ENCODE assay signal across 17 cellular contexts in genomic region chr3:40463579-40463978, GRCh38. TPM values are rescaled to one million over a fixed set of nuclear protein-coding genes. Genes with fewer than 3 reads are reported as not detected.
DNase-seq lines count a peak whose midpoint lies in the region; ATAC-seq, FAIRE-seq and TF ChIP-seq lines count a peak whose summit lies in the region.
"Had no signal": no experiment of that assay in that cellular context is flagged by ENCODE, and none has a peak within 500 bp of the region (broad histone marks: within the 10 kb centered on the region; RNA-seq: fewer than 3 reads in every experiment).

No MANE protein-coding gene starts in this region.

- H3K4me2 ChIP-seq in HepG2 (ENCODE audit: low read depth, low read length) (no peak overlapping the region), mesendoderm (ENCODE audit: low read length) (no peak overlapping the region)

- H4K8ac ChIP-seq in mesendoderm (ENCODE audit: low read depth, low read length) = no peak overlapping the region

- TF ChIP-seq EP300 in HepG2 (IDR thresholded peaks at IDR 0.05; ENCODE audit: low read depth in 2 of 2, low read length in 2 of 2) = no peak
- no peak for TF ChIP-seq EP300 in HepG2 (CRISPR knock-in tag; IDR thresholded peaks at IDR 0.05; ENCODE audit: borderline replicate concordance)

- H3K27ac ChIP-seq in HepG2 (ENCODE audit: extremely low read length, insufficient read depth, low read length) (no peak overlapping the region), right lobe of liver (no peak overlapping the region), mesendoderm (ENCODE audit: low read depth, low read length) (no peak overlapping the region), uterus (no peak overlapping the region)

- intact Hi-C loops in HepG2 (cut with micrococcal nuclease; ENCODE audit: unreplicated experiment) (no loop called here), right lobe of liver (cut with DNase I) (no loop called here), uterus (cut with DNase I; ENCODE audit: low total_unique reads) (no loop called here)

- H3K9ac ChIP-seq in HepG2 (ENCODE audit: insufficient read depth, low read depth, low read length) (no peak overlapping the region), mesendoderm (ENCODE audit: low read length) (no peak overlapping the region)

- no peak overlapping the region for H3K23ac ChIP-seq in mesendoderm (ENCODE audit: low read length)

- no peak overlapping the region for H4K5ac ChIP-seq in mesendoderm (ENCODE audit: low read length)

- H3K4me1 ChIP-seq in HepG2 (ENCODE audit: insufficient read depth, low read length) (peaks cover 34% of the 10 kb centered on the region), right lobe of liver (peaks cover 0 to 7% (median 3%) of the 10 kb centered on the region in 4 donors), mesendoderm (ENCODE audit: control insufficient read depth, low read depth, low read length) (no peaks in the 10 kb centered on the region), uterus (peaks cover 1 to 2% of the 10 kb centered on the region in 2 donors)

- H3K27ac Mint-ChIP-seq in activated CD8-positive, alpha-beta T cell treated with anti-CD3 and anti-CD28 coated beads, Interleukin-2, amount 10 ng/mL, durations not matched to agents 7 days and 5 days = peak overlapping the region; percentile 60
- peak overlapping the region; percentile 13 for H3K27ac Mint-ChIP-seq in stimulated activated naive CD8-positive, alpha-beta T cell treated with anti-CD3 and anti-CD28 coated beads, Interleukin-15, Interleukin-2, amounts not matched to agents 100 ng/mL and 50 ng/mL, for 24 hours

- CTCF ChIA-PET in HepG2 (lab: Yijun Ruan, JAX; ENCODE audit: low intra/inter-chr PET ratio, low total read pairs) = no interaction called here
- CTCF ChIA-PET in activated CD8-positive, alpha-beta T cell treated with anti-CD3 and anti-CD28 coated beads, Interleukin-2, amount 10 ng/mL, durations not matched to agents 7 days and 5 days (lab: Charles Lee) = no interaction called here

- ATAC-seq in HepG2 (no peak), right lobe of liver (no peak)
- ATAC-seq in activated CD8-positive, alpha-beta T cell treated with anti-CD3 and anti-CD28 coated beads, Interleukin-2, amount 10 ng/mL, durations not matched to agents 7 days and 5 days = peak; percentile 6

- H2AFZ ChIP-seq in HepG2 (ENCODE audit: low read length) = no peak overlapping the region

- H3K9me3 Mint-ChIP-seq in activated CD8-positive, alpha-beta T cell treated with anti-CD3 and anti-CD28 coated beads, Interleukin-2, amount 10 ng/mL, durations not matched to agents 7 days and 5 days (ENCODE audit: insufficient read depth) = no peaks in the 10 kb centered on the region
- H3K9me3 Mint-ChIP-seq in stimulated activated naive CD8-positive, alpha-beta T cell treated with anti-CD3 and anti-CD28 coated beads, Interleukin-15, Interleukin-2, amounts not matched to agents 100 ng/mL and 50 ng/mL, for 24 hours = no peaks in the 10 kb centered on the region
- H3K9me3 Mint-ChIP-seq: IgD-negative memory B cell had no signal

- no peak overlapping the region for H2BK5ac ChIP-seq in mesendoderm (ENCODE audit: low read length)

- peak; percentile 10 for DNase-seq in DMS 273 (lab: John Stamatoyannopoulos, UW; ENCODE audit: unreplicated experiment)
- no peak for DNase-seq in DMS 273 treated with DMSO at 0.1 percent for 48 hours (lab: John Stamatoyannopoulos, UW)
- no peak for DNase-seq in HepG2 (ENCODE audit: low spot score)
- DNase-seq in right lobe of liver = no peak
- DNase-seq in activated CD8-positive, alpha-beta T cell treated with anti-CD3 and anti-CD28 coated beads, Interleukin-2, amount 10 ng/mL, durations not matched to agents 7 days and 5 days = no peak
- no peak for DNase-seq in mesendoderm
- DNase-seq in uterus = no peak
- DNase-seq: 8988T, C1 segment of cervical spinal cord, Caco-2, MV-4-11, NCI-H1436, NCI-H2029 treated with DMSO at 0.1 percent for 48 hours, NCI-H510A treated with DMSO at 0.1 percent for 48 hours had no signal

- POLR2A ChIA-PET in HepG2 (lab: Yijun Ruan, JAX) = interaction anchor here (0.9 to 3.6 kb wide), 3 partner anchors 10 to 42 kb away, joined by 3 to 14 read pairs (median 4); partner anchors contain the start of genes ZNF619 and ZNF620
- POLR2A ChIA-PET in activated CD8-positive, alpha-beta T cell treated with anti-CD3 and anti-CD28 coated beads, Interleukin-2, amount 10 ng/mL, durations not matched to agents 7 days and 5 days (lab: Charles Lee) = interaction anchor here (1.8 kb wide), 1 partner anchor 10 kb away, joined by 8 read pairs; no protein-coding TSS in a partner anchor

- TF ChIP-seq POLR2A in HepG2 (IDR thresholded peaks at IDR 0.05; ENCODE audit: insufficient read depth in 1 of 2, low read depth in 2 of 2, low read length in 2 of 2) (peak in 1 of 2 experiments; percentile 40; a peak in 2 of 4 replicates), right lobe of liver (IDR thresholded peaks at IDR 0.05) (no peak), uterus (IDR thresholded peaks at IDR 0.05) (no peak)

- in situ Hi-C loops in HepG2 (cut with HindIII; ENCODE audit: extremely low pct_ligation_motif_present, low pct_unique_long_range_greater_than_20kb) = no loop called here

- TF ChIP-seq CTCF in HepG2 (CRISPR knock-in tag; IDR thresholded peaks at IDR 0.05) (no peak), right lobe of liver (IDR thresholded peaks at IDR 0.05) (no peak), uterus (IDR thresholded peaks at IDR 0.05) (no peak)

- no peak overlapping the region for H3K4me3 ChIP-seq in HepG2 (replicated peaks in 1 of 3; ENCODE audit: insufficient read depth in 1 of 3, low read depth in 2 of 3, low read length in 3 of 3)
- H3K4me3 ChIP-seq in right lobe of liver = no peak overlapping the region
- no peak overlapping the region for H3K4me3 ChIP-seq in mesendoderm (ENCODE audit: low read length)
- no peak overlapping the region for H3K4me3 ChIP-seq in uterus

- no peak overlapping the region for H3K18ac ChIP-seq in mesendoderm (ENCODE audit: low read length)

- H3K79me2 ChIP-seq in HepG2 (ENCODE audit: insufficient read depth, low read length) = peaks cover 15% of the 10 kb centered on the region
- H3K79me2 ChIP-seq in mesendoderm (ENCODE audit: control insufficient read depth, insufficient read depth, low read length) = peaks cover 9% of the 10 kb centered on the region

- H3K79me1 ChIP-seq in mesendoderm (ENCODE audit: low read length) = peaks cover 4% of the 10 kb centered on the region

- BruUV-seq in HepG2 (replicated peaks; lab: Mats Ljungman, UMichigan) = no TSS peak

- H3K27me3 ChIP-seq in HepG2 (ENCODE audit: control insufficient read depth in 1 of 2, insufficient read depth in 2 of 2, low read length in 2 of 2) (no peaks in the 10 kb centered on the region), right lobe of liver (no peaks in the 10 kb centered on the region), mesendoderm (ENCODE audit: insufficient read depth, low read length, poor library complexity) (no peaks in the 10 kb centered on the region), uterus (no peaks in the 10 kb centered on the region)

- H3K27me3 Mint-ChIP-seq in activated CD8-positive, alpha-beta T cell treated with anti-CD3 and anti-CD28 coated beads, Interleukin-2, amount 10 ng/mL, durations not matched to agents 7 days and 5 days (ENCODE audit: low read depth) = no peaks in the 10 kb centered on the region
- no peaks in the 10 kb centered on the region for H3K27me3 Mint-ChIP-seq in stimulated activated naive CD8-positive, alpha-beta T cell treated with anti-CD3 and anti-CD28 coated beads, Interleukin-15, Interleukin-2, amounts not matched to agents 100 ng/mL and 50 ng/mL, for 24 hours
- H3K27me3 Mint-ChIP-seq: IgD-negative memory B cell had no signal

- H3K36me3 Mint-ChIP-seq in activated CD8-positive, alpha-beta T cell treated with anti-CD3 and anti-CD28 coated beads, Interleukin-2, amount 10 ng/mL, durations not matched to agents 7 days and 5 days (ENCODE audit: low read depth) = peaks cover 78% of the 10 kb centered on the region
- H3K36me3 Mint-ChIP-seq in stimulated activated naive CD8-positive, alpha-beta T cell treated with anti-CD3 and anti-CD28 coated beads, Interleukin-15, Interleukin-2, amounts not matched to agents 100 ng/mL and 50 ng/mL, for 24 hours (ENCODE audit: low read depth) = peaks cover 74% of the 10 kb centered on the region

- no peak overlapping the region for H2BK15ac ChIP-seq in mesendoderm (replicated peaks; ENCODE audit: low read depth)

- WGBS in HepG2 (ENCODE audit: low lambda C conversion rate) = 100% methylated on average over 2 of the region's 2 CpGs
- 95% methylated on average over 2 of the region's 2 CpGs for WGBS in right lobe of liver (ENCODE audit: insufficient coverage, low coverage, low lambda C conversion rate, missing lambda C conversion rate)
- WGBS in mesendoderm (ENCODE audit: extremely low coverage, insufficient coverage, low lambda C conversion rate) = no CpG with 5 or more reads among the region's 2 CpGs

- no peak for TF ChIP-seq RAD21 in HepG2 (CRISPR knock-in tag; IDR thresholded peaks at IDR 0.05)

- peaks cover 53% of the 10 kb centered on the region for H3K4me1 Mint-ChIP-seq in activated CD8-positive, alpha-beta T cell treated with anti-CD3 and anti-CD28 coated beads, Interleukin-2, amount 10 ng/mL, durations not matched to agents 7 days and 5 days (ENCODE audit: low read depth)
- peaks cover 42% of the 10 kb centered on the region for H3K4me1 Mint-ChIP-seq in stimulated activated naive CD8-positive, alpha-beta T cell treated with anti-CD3 and anti-CD28 coated beads, Interleukin-15, Interleukin-2, amounts not matched to agents 100 ng/mL and 50 ng/mL, for 24 hours (ENCODE audit: low read depth)

- peaks cover 17% of the 10 kb centered on the region for H4K20me1 ChIP-seq in HepG2 (ENCODE audit: insufficient read depth, low read length)

- H3K36me3 ChIP-seq in HepG2 (replicated peaks in 1 of 2; ENCODE audit: control insufficient read depth in 1 of 2, insufficient read depth in 2 of 2, low read length in 2 of 2) = peaks cover 8 to 35% of the 10 kb centered on the region in 2 experiments
- H3K36me3 ChIP-seq in right lobe of liver = peaks cover 21 to 61% (median 37%) of the 10 kb centered on the region in 4 donors
- H3K36me3 ChIP-seq in mesendoderm (ENCODE audit: control insufficient read depth, insufficient read depth, low read length) = peaks cover 7% of the 10 kb centered on the region
- H3K36me3 ChIP-seq in uterus = no peaks in the 10 kb centered on the region

- no peak overlapping the region for H3K56ac ChIP-seq in mesendoderm (ENCODE audit: low read length)

- no peak overlapping the region for H2AK5ac ChIP-seq in mesendoderm (ENCODE audit: low read length)

- no peak overlapping the region for H3K4ac ChIP-seq in mesendoderm (ENCODE audit: low read depth, low read length)

- no peak overlapping the region for H3K4me3 Mint-ChIP-seq in activated CD8-positive, alpha-beta T cell treated with anti-CD3 and anti-CD28 coated beads, Interleukin-2, amount 10 ng/mL, durations not matched to agents 7 days and 5 days
- H3K4me3 Mint-ChIP-seq in stimulated activated naive CD8-positive, alpha-beta T cell treated with anti-CD3 and anti-CD28 coated beads, Interleukin-15, Interleukin-2, amounts not matched to agents 100 ng/mL and 50 ng/mL, for 24 hours = no peak overlapping the region

- no peak for FAIRE-seq in HepG2 (lab: Jason Lieb, UNC)
- FAIRE-seq: GM19239 had no signal

- H2BK120ac ChIP-seq in mesendoderm (ENCODE audit: low read depth, low read length) = no peak overlapping the region

- H3K9me3 ChIP-seq in HepG2 (ENCODE audit: low read length) (no peaks in the 10 kb centered on the region), right lobe of liver (no peaks in the 10 kb centered on the region), uterus (no peaks in the 10 kb centered on the region)
- H3K9me3 ChIP-seq: Caco-2 had no signal

RNA-seq across cellular contexts. Expression of gene RPL14, which starts 6.4 kb away (rescaled TPM):
- total RNA-seq in HepG2 (2016; rRNA removed; fragmentation: Illumina TruSeq; extraction: Trizol) (1,291 and 1,534 TPM in 2 replicates), right lobe of liver (100 to 1,000 TPM; 173 to 573 (median 551) TPM), uterus (1,000 to 10,000 TPM in 1 of 4 donors, 100 to 1,000 TPM in 3; 246 to 2,060 (median 607) TPM)
- 1,420 and 1,565 TPM in 2 replicates for total RNA-seq in HepG2 (2016; cell fraction: cytosol; rRNA removed; fragmentation: Illumina TruSeq; extraction: Trizol; ENCODE audit: low read depth)
- total RNA-seq in HepG2 (2016; cell fraction: insoluble cytoplasmic fraction; rRNA removed; fragmentation: Illumina TruSeq; extraction: Trizol) = 1,291 and 1,624 TPM in 2 replicates
- 2,440 and 2,539 TPM in 2 replicates for total RNA-seq in HepG2 (2016; cell fraction: membrane; rRNA removed; fragmentation: Illumina TruSeq; extraction: Trizol)
- 404 and 486 TPM in 2 replicates for total RNA-seq in HepG2 (2016; cell fraction: nucleus; rRNA removed; fragmentation: Illumina TruSeq; extraction: Trizol)
- polyA plus RNA-seq in HepG2 (2011; rRNA removed) = 502 and 554 TPM in 2 replicates
- 480 and 499 TPM in 2 replicates for polyA plus RNA-seq in HepG2 (2011; cell fraction: cytosol; rRNA removed)
- polyA plus RNA-seq in HepG2 (2011; cell fraction: nucleus; rRNA removed) = 133 TPM in 2 replicates
- polyA plus RNA-seq in HepG2 (2012) = 2,003 and 2,065 TPM in 2 replicates
- polyA plus RNA-seq in HepG2 (2016; cell fraction: cytosol; fragmentation: Illumina TruSeq; extraction: Trizol; ENCODE audit: low read depth) = 2,396 and 2,553 TPM in 2 replicates
- polyA plus RNA-seq in HepG2 (2016; cell fraction: insoluble cytoplasmic fraction; fragmentation: Illumina TruSeq; extraction: Trizol; ENCODE audit: low read depth) = 1,996 and 2,029 TPM in 2 replicates
- 3,179 and 3,263 TPM in 2 replicates for polyA plus RNA-seq in HepG2 (2016; cell fraction: membrane; fragmentation: Illumina TruSeq; extraction: Trizol; ENCODE audit: low read depth)
- 859 TPM in 2 replicates for polyA plus RNA-seq in HepG2 (2016; cell fraction: nucleus; fragmentation: Illumina TruSeq; extraction: Trizol; ENCODE audit: insufficient read depth, low read depth)
- 440 and 569 TPM in 2 replicates for polyA minus RNA-seq in HepG2 (2011; rRNA and poly(A)+ RNA removed; ENCODE audit: low replicate concordance)
- 617 and 745 TPM in 2 replicates for polyA minus RNA-seq in HepG2 (2011; cell fraction: cytosol; rRNA and poly(A)+ RNA removed)
- 167 and 200 TPM in 2 replicates for polyA minus RNA-seq in HepG2 (2011; cell fraction: nucleus; rRNA and poly(A)+ RNA removed)
- 1,000 to 10,000 TPM; 1,835 to 1,964 TPM for total RNA-seq in activated CD8-positive, alpha-beta T cell treated with anti-CD3 and anti-CD28 coated beads, Interleukin-2, amount 10 ng/mL, durations not matched to agents 7 days and 5 days
- polyA plus RNA-seq in mesendoderm (2013, experiment 1 of 2) = 1,878 TPM
- 1,871 TPM for polyA plus RNA-seq in mesendoderm (2013, experiment 2 of 2)

RNA-seq across cellular contexts. Expression of gene ZNF619, which starts 13.3 kb away (rescaled TPM):
- total RNA-seq in HepG2 (2016; rRNA removed; fragmentation: Illumina TruSeq; extraction: Trizol) (4.9 and 5.2 TPM in 2 replicates), right lobe of liver (1 to 10 TPM; 2.0 to 5.2 (median 4.5) TPM), uterus (10 to 100 TPM in 1 of 4 donors, 1 to 10 TPM in 2, under 1 TPM in 1; 0.59 to 11.9 (median 6.1) TPM)
- 0.40 and 0.88 TPM in 2 replicates for total RNA-seq in HepG2 (2016; cell fraction: cytosol; rRNA removed; fragmentation: Illumina TruSeq; extraction: Trizol; ENCODE audit: low read depth)
- total RNA-seq in HepG2 (2016; cell fraction: insoluble cytoplasmic fraction; rRNA removed; fragmentation: Illumina TruSeq; extraction: Trizol) = 4.5 and 5.1 TPM in 2 replicates
- 1.6 and 1.8 TPM in 2 replicates for total RNA-seq in HepG2 (2016; cell fraction: membrane; rRNA removed; fragmentation: Illumina TruSeq; extraction: Trizol)
- total RNA-seq in HepG2 (2016; cell fraction: nucleus; rRNA removed; fragmentation: Illumina TruSeq; extraction: Trizol) = 4.0 and 5.1 TPM in 2 replicates
- polyA plus RNA-seq in HepG2 (2011; rRNA removed) = 0.83 and 1.0 TPM in 2 replicates
- 0.83 and 0.95 TPM in 2 replicates for polyA plus RNA-seq in HepG2 (2011; cell fraction: cytosol; rRNA removed)
- 1.5 and 1.9 TPM in 2 replicates for polyA plus RNA-seq in HepG2 (2011; cell fraction: nucleus; rRNA removed)
- polyA plus RNA-seq in HepG2 (2012) = 0.97 and 1.1 TPM in 2 replicates
- polyA plus RNA-seq in HepG2 (2016; cell fraction: cytosol; fragmentation: Illumina TruSeq; extraction: Trizol; ENCODE audit: low read depth) = 0.11 and 0.15 TPM in 2 replicates
- polyA plus RNA-seq in HepG2 (2016; cell fraction: insoluble cytoplasmic fraction; fragmentation: Illumina TruSeq; extraction: Trizol; ENCODE audit: low read depth) = 2.4 TPM in 2 replicates
- polyA plus RNA-seq in HepG2 (2016; cell fraction: membrane; fragmentation: Illumina TruSeq; extraction: Trizol; ENCODE audit: low read depth) = 0.53 and 0.58 TPM in 2 replicates
- polyA plus RNA-seq in HepG2 (2016; cell fraction: nucleus; fragmentation: Illumina TruSeq; extraction: Trizol; ENCODE audit: insufficient read depth, low read depth) = 2.7 and 3.1 TPM in 2 replicates
- 4.6 and 6.5 TPM in 2 replicates for polyA minus RNA-seq in HepG2 (2011; rRNA and poly(A)+ RNA removed; ENCODE audit: low replicate concordance)
- 2.4 and 2.9 TPM in 2 replicates for polyA minus RNA-seq in HepG2 (2011; cell fraction: cytosol; rRNA and poly(A)+ RNA removed)
- 5.2 and 5.3 TPM in 2 replicates for polyA minus RNA-seq in HepG2 (2011; cell fraction: nucleus; rRNA and poly(A)+ RNA removed)
- total RNA-seq in activated CD8-positive, alpha-beta T cell treated with anti-CD3 and anti-CD28 coated beads, Interleukin-2, amount 10 ng/mL, durations not matched to agents 7 days and 5 days = 1 to 10 TPM; 6.7 to 8.5 TPM
- polyA plus RNA-seq in mesendoderm (2013, experiment 1 of 2) = 4.5 TPM
- polyA plus RNA-seq in mesendoderm (2013, experiment 2 of 2) = 4.0 TPM

RNA-seq across cellular contexts. Expression of gene ZNF620, which starts 42.3 kb away (rescaled TPM):
- 12.2 and 16.3 TPM in 2 replicates for total RNA-seq in HepG2 (2016; rRNA removed; fragmentation: Illumina TruSeq; extraction: Trizol)
- 1.7 and 2.7 TPM in 2 replicates for total RNA-seq in HepG2 (2016; cell fraction: cytosol; rRNA removed; fragmentation: Illumina TruSeq; extraction: Trizol; ENCODE audit: low read depth)
- total RNA-seq in HepG2 (2016; cell fraction: insoluble cytoplasmic fraction; rRNA removed; fragmentation: Illumina TruSeq; extraction: Trizol) = 12.6 and 17.8 TPM in 2 replicates
- 7.8 and 9.2 TPM in 2 replicates for total RNA-seq in HepG2 (2016; cell fraction: membrane; rRNA removed; fragmentation: Illumina TruSeq; extraction: Trizol)
- total RNA-seq in HepG2 (2016; cell fraction: nucleus; rRNA removed; fragmentation: Illumina TruSeq; extraction: Trizol) = 6.7 and 8.5 TPM in 2 replicates
- polyA plus RNA-seq in HepG2 (2011; rRNA removed) = 2.3 TPM in 2 replicates
- polyA plus RNA-seq in HepG2 (2011; cell fraction: cytosol; rRNA removed) = 1.9 and 2.1 TPM in 2 replicates
- 2.3 and 2.8 TPM in 2 replicates for polyA plus RNA-seq in HepG2 (2011; cell fraction: nucleus; rRNA removed)
- 1.8 and 2.9 TPM in 2 replicates for polyA plus RNA-seq in HepG2 (2012)
- 0.79 and 0.89 TPM in 2 replicates for polyA plus RNA-seq in HepG2 (2016; cell fraction: cytosol; fragmentation: Illumina TruSeq; extraction: Trizol; ENCODE audit: low read depth)
- polyA plus RNA-seq in HepG2 (2016; cell fraction: insoluble cytoplasmic fraction; fragmentation: Illumina TruSeq; extraction: Trizol; ENCODE audit: low read depth) = 8.3 and 9.0 TPM in 2 replicates
- 3.1 TPM in 2 replicates for polyA plus RNA-seq in HepG2 (2016; cell fraction: membrane; fragmentation: Illumina TruSeq; extraction: Trizol; ENCODE audit: low read depth)
- polyA plus RNA-seq in HepG2 (2016; cell fraction: nucleus; fragmentation: Illumina TruSeq; extraction: Trizol; ENCODE audit: insufficient read depth, low read depth) = 5.5 and 7.0 TPM in 2 replicates
- polyA minus RNA-seq in HepG2 (2011; rRNA and poly(A)+ RNA removed; ENCODE audit: low replicate concordance) = 0.16 and 1.7 TPM in 2 replicates
- polyA minus RNA-seq in HepG2 (2011; cell fraction: cytosol; rRNA and poly(A)+ RNA removed) = 3.1 and 3.7 TPM in 2 replicates
- polyA minus RNA-seq in HepG2 (2011; cell fraction: nucleus; rRNA and poly(A)+ RNA removed) = 5.2 and 8.2 TPM in 2 replicates
- total RNA-seq in right lobe of liver = 1 to 10 TPM; 1.1 to 2.3 (median 1.6) TPM
- 1 to 10 TPM; 4.0 to 4.6 TPM for total RNA-seq in activated CD8-positive, alpha-beta T cell treated with anti-CD3 and anti-CD28 coated beads, Interleukin-2, amount 10 ng/mL, durations not matched to agents 7 days and 5 days
- polyA plus RNA-seq in mesendoderm (2013, experiment 1 of 2) = 8.6 TPM
- 8.9 TPM for polyA plus RNA-seq in mesendoderm (2013, experiment 2 of 2)
- 10 to 100 TPM in 1 of 4 donors, 1 to 10 TPM in 2, not detected in 1; 1.3 to 12.4 (median 5.9) TPM for total RNA-seq in uterus
